13 cellular contexts compared by ENCODE assay signal in the genomic region with DNA sequence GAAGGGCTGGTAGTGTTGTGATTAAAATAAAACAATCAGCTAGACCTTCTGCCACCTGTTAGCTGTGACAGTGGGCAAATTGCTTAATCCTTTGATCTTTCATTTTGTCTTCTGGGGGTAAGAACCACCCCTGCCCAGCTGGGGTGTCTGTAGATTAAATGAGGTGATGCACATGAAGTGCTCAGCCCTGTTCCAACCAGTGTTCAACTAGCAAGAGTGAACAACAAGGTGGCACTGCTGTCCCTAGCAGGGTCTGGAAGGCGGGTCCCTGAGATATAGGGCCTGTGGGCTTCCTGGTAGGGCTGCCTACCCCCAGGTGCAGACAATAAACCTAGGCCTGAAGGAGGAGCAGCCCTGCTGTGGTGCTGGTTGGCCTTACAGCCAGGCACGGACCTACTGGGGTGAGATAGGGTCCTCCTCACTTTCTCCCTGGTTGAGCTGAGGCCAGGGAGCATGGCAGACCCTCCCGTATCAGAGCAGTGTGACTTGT.
DNase-seq lines count a peak whose midpoint lies in the region; ATAC-seq and TF ChIP-seq lines count a peak whose summit lies in the region.
"Had no signal": no experiment of that assay in that cellular context is flagged by ENCODE, and none has a peak within 500 bp of the region (broad histone marks: within the 10 kb centered on the region; RNA-seq: fewer than 3 reads in every experiment).

No MANE protein-coding gene starts in this region.

- peaks cover 13% of the 10 kb centered on the region for H3K4me1 ChIP-seq in DND-41 (ENCODE audit: insufficient read depth, low read length)
- H3K4me1 ChIP-seq in rectal smooth muscle tissue (ENCODE audit: control insufficient read depth, insufficient read depth, low read length), result peaks cover 37% of the 10 kb centered on the region
- peaks cover 6% of the 10 kb centered on the region for H3K4me1 ChIP-seq in suprapubic skin
- H3K4me1 ChIP-seq: Caco-2 had no signal

- TF ChIP-seq POLR2A in suprapubic skin (IDR thresholded peaks at IDR 0.05), result no peak

- H3K27ac ChIP-seq in DND-41 (ENCODE audit: low read length), result no peak overlapping the region
- H3K27ac ChIP-seq in WERI-Rb-1, result peak overlapping the region; percentile 57
- H3K27ac ChIP-seq in rectal smooth muscle tissue (ENCODE audit: low read depth, low read length), result peak overlapping the region; percentile 77
- H3K27ac ChIP-seq in suprapubic skin, result no peak overlapping the region
- H3K27ac ChIP-seq: cardiac muscle cell had no signal

- TF ChIP-seq CTCF in DND-41 (IDR thresholded peaks at IDR 0.05; ENCODE audit: borderline replicate concordance, extremely low read depth, low read length, poor library complexity, severe bottlenecking), result no peak
- TF ChIP-seq CTCF in WERI-Rb-1 (IDR thresholded peaks at IDR 0.05; ENCODE audit: low read depth, low read length), result peak; percentile 31; the same call in 1 of the 2 replicates
- TF ChIP-seq CTCF in suprapubic skin (IDR thresholded peaks at IDR 0.05), result no peak

- H2AFZ ChIP-seq in DND-41 (ENCODE audit: low read depth, low read length), result no peak overlapping the region

- no peak overlapping the region for H3K4me3 ChIP-seq in DND-41 (ENCODE audit: low read depth in 1 of 2, low read length in 2 of 2)
- H3K4me3 ChIP-seq in WERI-Rb-1 (ENCODE audit: low read depth, low read length), result no peak overlapping the region
- H3K4me3 ChIP-seq in rectal smooth muscle tissue (ENCODE audit: low read length), result no peak overlapping the region
- H3K4me3 ChIP-seq in suprapubic skin, result no peak overlapping the region
- H3K4me3 ChIP-seq: cardiac muscle cell had no signal

- ATAC-seq in DND-41 (ENCODE audit: insufficient read depth, low read depth) (peak; percentile 47), GM19351 (IDR thresholded peaks at IDR 0.05; ENCODE audit: unreplicated experiment) (no peak)
- ATAC-seq: PC-3 had no signal

- H3K79me2 ChIP-seq in DND-41 (ENCODE audit: insufficient read depth, low read length), result no peaks in the 10 kb centered on the region

- H3K27me3 ChIP-seq in DND-41 (ENCODE audit: insufficient read depth, low read length, poor library complexity) (no peaks in the 10 kb centered on the region), WERI-Rb-1 (ENCODE audit: insufficient read depth, low read depth, severe bottlenecking) (no peaks in the 10 kb centered on the region), rectal smooth muscle tissue (ENCODE audit: control insufficient read depth, insufficient read depth, low read length) (no peaks in the 10 kb centered on the region), suprapubic skin (no peaks in the 10 kb centered on the region)
- H3K27me3 ChIP-seq: cardiac muscle cell had no signal

- TF ChIP-seq EP300 in suprapubic skin (IDR thresholded peaks at IDR 0.05), result no peak

- 84% methylated on average over 2 of the region's 3 CpGs for WGBS in suprapubic skin

- no peaks in the 10 kb centered on the region for H3K36me3 ChIP-seq in DND-41 (ENCODE audit: insufficient read depth, low read length)
- no peaks in the 10 kb centered on the region for H3K36me3 ChIP-seq in WERI-Rb-1
- no peaks in the 10 kb centered on the region for H3K36me3 ChIP-seq in rectal smooth muscle tissue (ENCODE audit: control insufficient read depth, insufficient read depth, low read length)
- no peaks in the 10 kb centered on the region for H3K36me3 ChIP-seq in suprapubic skin
- H3K36me3 ChIP-seq: cardiac muscle cell had no signal

- no peaks in the 10 kb centered on the region for H4K20me1 ChIP-seq in DND-41 (ENCODE audit: insufficient read depth, low read length)

- H3K9ac ChIP-seq in DND-41 (ENCODE audit: low read depth, low read length), result no peak overlapping the region
- no peak overlapping the region for H3K9ac ChIP-seq in rectal smooth muscle tissue (ENCODE audit: low read length)

- DNase-seq in DND-41, result peak; percentile 44
- peak; percentile 82 for DNase-seq in NCI-H146 (lab: John Stamatoyannopoulos, UW)
- DNase-seq in WERI-Rb-1, result peak; percentile 60
- DNase-seq in activated T-cell treated with anti-CD3 and anti-CD28 coated beads, Interleukin-2, amount 50 U/mL, for 48 hours, result no peak
- no peak for DNase-seq in suprapubic skin (ENCODE audit: low spot score in 2 of 2)
- DNase-seq: activated CD4-positive, alpha-beta memory T cell treated with anti-CD3 and anti-CD28 coated beads for 36 hours; activated naive CD4-positive, alpha-beta T cell treated with anti-CD3 and anti-CD28 coated beads for 36 hours; Caco-2; PC-3; stimulated activated CD4-positive, alpha-beta T cell treated with anti-CD3 and anti-CD28 coated beads, Interleukin-4, amount 100 ng/mL, for 1 hour had no signal

- H3K9me3 ChIP-seq in DND-41 (ENCODE audit: insufficient read depth, low read length, severe bottlenecking) (no peaks in the 10 kb centered on the region), WERI-Rb-1 (ENCODE audit: severe bottlenecking) (no peaks in the 10 kb centered on the region), suprapubic skin (no peaks in the 10 kb centered on the region)
- H3K9me3 ChIP-seq: Caco-2 had no signal

- H3K4me2 ChIP-seq in DND-41 (ENCODE audit: insufficient read depth, low read length), result no peak overlapping the region

Comparison
In these comparisons a context has a peak if more than half of its experiments do, and no peak if none do; other contexts are left out.
1. DNase-seq: peak in DND-41 (single experiment), NCI-H146 (single experiment) and WERI-Rb-1 (single experiment); none in activated T-cell treated with anti-CD3 and anti-CD28 coated beads, Interleukin-2, amount 50 U/mL, for 48 hours (0 of 2) and suprapubic skin (0 of 2).
2. H3K27ac ChIP-seq: peak in WERI-Rb-1 (single experiment) and rectal smooth muscle tissue (single experiment); none in DND-41 (single experiment) and suprapubic skin (single experiment).